Comparison of ENCODE assay signal across 8 cellular contexts in the genomic region with DNA sequence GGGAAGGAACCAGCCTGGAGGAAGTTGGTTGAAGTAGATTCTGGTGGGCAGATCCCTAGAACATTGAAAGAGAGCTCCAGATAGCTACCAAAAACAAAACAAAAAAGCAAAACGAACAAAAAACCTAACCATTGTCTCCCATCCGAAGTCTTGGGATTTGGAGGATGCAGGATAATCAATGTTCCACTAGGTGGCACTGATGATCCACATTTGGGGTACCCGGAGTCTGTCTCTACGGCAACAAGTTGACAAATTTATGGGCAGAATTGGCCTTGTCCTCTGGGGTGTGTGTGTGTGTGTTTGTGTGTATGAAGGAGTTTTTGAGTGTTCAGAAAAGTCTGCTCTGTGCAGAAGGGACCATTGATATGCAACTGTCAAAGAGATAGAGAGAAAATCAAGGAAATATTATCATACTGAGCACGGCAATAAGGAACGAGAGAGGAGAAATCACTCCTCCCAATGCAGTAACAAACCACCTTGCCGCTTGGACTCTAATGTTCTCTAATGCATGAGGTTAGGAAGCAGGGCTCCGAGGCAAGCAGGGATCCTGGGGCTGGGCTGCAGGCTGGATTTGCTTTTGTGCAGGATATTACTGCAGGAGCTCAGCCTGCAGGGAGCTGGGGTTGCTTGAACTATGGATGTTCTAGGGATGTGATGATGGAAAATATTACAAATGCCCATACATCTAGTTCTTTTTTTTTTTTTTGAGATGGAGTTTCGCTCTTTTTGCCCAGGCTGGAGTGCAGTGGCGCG. TPM values are rescaled to one million over a fixed set of nuclear protein-coding genes. Genes with fewer than 3 reads are reported as not detected.
DNase-seq lines count a peak whose midpoint lies in the region; ATAC-seq, FAIRE-seq and TF ChIP-seq lines count a peak whose summit lies in the region.

No MANE protein-coding gene starts in this region.

- H3K27ac ChIP-seq in mesendoderm (ENCODE audit: low read depth, low read length) (no peak overlapping the region), suprapubic skin (no peak overlapping the region)

- no CpG with 5 or more reads among the region's 11 CpGs for WGBS in mesendoderm (ENCODE audit: extremely low coverage, insufficient coverage, low lambda C conversion rate)
- 45% methylated on average over 11 of the region's 11 CpGs for WGBS in suprapubic skin

- no peak overlapping the region for H3K4ac ChIP-seq in mesendoderm (ENCODE audit: low read depth, low read length)

- H2BK5ac ChIP-seq in mesendoderm (ENCODE audit: low read length): no peak overlapping the region

- no peak for TF ChIP-seq POLR2A in suprapubic skin (IDR thresholded peaks at IDR 0.05)

- H3K36me3 ChIP-seq in mesendoderm (ENCODE audit: control insufficient read depth, insufficient read depth, low read length) (no peaks in the 10 kb centered on the region), suprapubic skin (no peaks in the 10 kb centered on the region)

- peak; percentile 52 for ATAC-seq in HG02571 (IDR thresholded peaks at IDR 0.05; ENCODE audit: unreplicated experiment)

- H3K79me2 ChIP-seq in mesendoderm (ENCODE audit: control insufficient read depth, insufficient read depth, low read length): no peaks in the 10 kb centered on the region

- no peak overlapping the region for H3K23ac ChIP-seq in mesendoderm (ENCODE audit: low read length)

- H4K8ac ChIP-seq in mesendoderm (ENCODE audit: low read depth, low read length): no peak overlapping the region

- no peaks in the 10 kb centered on the region for H3K9me3 ChIP-seq in suprapubic skin

- TF ChIP-seq CTCF in suprapubic skin (IDR thresholded peaks at IDR 0.05): peak; percentile 67 to 74

- no peak overlapping the region for H3K56ac ChIP-seq in mesendoderm (ENCODE audit: low read length)

- no peak for TF ChIP-seq EP300 in suprapubic skin (IDR thresholded peaks at IDR 0.05)

- H3K4me3 ChIP-seq in mesendoderm (ENCODE audit: low read length) (no peak overlapping the region), suprapubic skin (no peak overlapping the region)

- H3K27me3 ChIP-seq in mesendoderm (ENCODE audit: insufficient read depth, low read length, poor library complexity): no peaks in the 10 kb centered on the region
- peaks cover 27% of the 10 kb centered on the region for H3K27me3 ChIP-seq in suprapubic skin

- DNase-seq in activated effector memory CD4-positive, alpha-beta T cell treated with anti-CD3 and anti-CD28 coated beads, Interleukin-2, amount 50 U/mL, for 16 hours: peak; percentile 68
- no peak for DNase-seq in activated effector memory CD4-positive, alpha-beta T cell treated with Interleukin-2 at 50 U/mL for 16 hours
- DNase-seq in NCI-H2107 treated with DMSO at 0.1 percent for 48 hours (lab: John Stamatoyannopoulos, UW; ENCODE audit: unreplicated experiment) (peak; percentile 2), mesendoderm (peak; percentile 76), suprapubic skin (ENCODE audit: low spot score in 2 of 2) (peak in 1 of 2 donors; percentile 56)
- DNase-seq in activated CD4-positive, alpha-beta T cell treated with anti-CD3 and anti-CD28 coated beads for 4 hours: peak; percentile 29 to 61

- no peak overlapping the region for H2AK5ac ChIP-seq in mesendoderm (ENCODE audit: low read length)

- no peak overlapping the region for H3K9ac ChIP-seq in mesendoderm (ENCODE audit: low read length)

- H2BK15ac ChIP-seq in mesendoderm (replicated peaks; ENCODE audit: low read depth): no peak overlapping the region

- no peaks in the 10 kb centered on the region for H3K79me1 ChIP-seq in mesendoderm (ENCODE audit: low read length)

- no peak overlapping the region for H3K4me2 ChIP-seq in mesendoderm (ENCODE audit: low read length)

- FAIRE-seq in endometrium (lab: Jason Lieb, UNC): peak; percentile 43

- H3K4me1 ChIP-seq in mesendoderm (ENCODE audit: control insufficient read depth, low read depth, low read length) (no peaks in the 10 kb centered on the region), suprapubic skin (peaks cover 7% of the 10 kb centered on the region)

- no peak overlapping the region for H3K18ac ChIP-seq in mesendoderm (ENCODE audit: low read length)

- H4K5ac ChIP-seq in mesendoderm (ENCODE audit: low read length): no peak overlapping the region

- no peak overlapping the region for H2BK120ac ChIP-seq in mesendoderm (ENCODE audit: low read depth, low read length)

RNA-seq across cellular contexts. Expression of gene KLHL25, which starts 59.8 kb away (rescaled TPM):
- polyA plus RNA-seq in mesendoderm (2013, experiment 1 of 2): 4.3 TPM
- 4.4 TPM for polyA plus RNA-seq in mesendoderm (2013, experiment 2 of 2)
- 10 to 100 TPM; 14.4 to 24.8 (median 18.5) TPM for total RNA-seq in suprapubic skin
